ENCODE assay signal across 15 cellular contexts in genomic region chr5:153671653-153672346, GRCh38.
DNase-seq lines count a peak whose midpoint lies in the region; ATAC-seq and TF ChIP-seq lines count a peak whose summit lies in the region.
"Had no signal": no experiment of that assay in that cellular context is flagged by ENCODE, and none has a peak within 500 bp of the region (broad histone marks: within the 10 kb centered on the region; RNA-seq: fewer than 3 reads in every experiment).

No MANE protein-coding gene starts in this region.

- no peak for DNase-seq in heart right ventricle
- DNase-seq in left cardiac atrium = no peak
- DNase-seq in dermis blood vessel endothelial cell = peak; percentile 14
- DNase-seq in right cardiac atrium = no peak
- no peak for DNase-seq in NCI-H524 treated with DMSO at 0.1 percent for 48 hours (lab: John Stamatoyannopoulos, UW)
- DNase-seq in spleen = no peak
- no peak for DNase-seq in CD8-positive, alpha-beta T cell
- DNase-seq: C1 segment of cervical spinal cord; CD4-positive, alpha-beta T cell; COR-L47; DMS153; DMS79 treated with DMSO at 0.1 percent for 48 hours; H7 had no signal

- H3K27me3 ChIP-seq in heart right ventricle = no peaks in the 10 kb centered on the region
- no peaks in the 10 kb centered on the region for H3K27me3 ChIP-seq in right cardiac atrium (ENCODE audit: control insufficient read depth, insufficient read depth)
- H3K27me3 ChIP-seq in spleen (replicated peaks in 1 of 7) = peaks cover 0 to 15% (median 0%) of the 10 kb centered on the region in 7 donors
- H3K27me3 ChIP-seq in CD8-positive, alpha-beta T cell (ENCODE audit: insufficient read depth, low read length) = no peaks in the 10 kb centered on the region

- no peaks in the 10 kb centered on the region for H3K4me1 Mint-ChIP-seq in CD8-positive, alpha-beta T cell (ENCODE audit: low read depth)
- H3K4me1 Mint-ChIP-seq: B cell, GM23338 had no signal

- H3K27ac ChIP-seq in heart right ventricle = peak overlapping the region in 5 of 10 donors; percentile 25 to 61 (median 45)
- peak overlapping the region; percentile 84 for H3K27ac ChIP-seq in right cardiac atrium (ENCODE audit: low read length)
- peak overlapping the region in 1 of 8 donors; percentile 41 for H3K27ac ChIP-seq in spleen
- H3K27ac ChIP-seq in CD8-positive, alpha-beta T cell (ENCODE audit: low read depth, low read length) = no peak overlapping the region

- H3K9me3 Mint-ChIP-seq in CD8-positive, alpha-beta T cell = no peaks in the 10 kb centered on the region
- H3K9me3 Mint-ChIP-seq: GM23338 had no signal

- ATAC-seq in heart right ventricle = peak in 6 of 8 donors; percentile 24 to 57 (median 36)
- ATAC-seq in left cardiac atrium = no peak
- no peak for ATAC-seq in right cardiac atrium
- ATAC-seq in CD8-positive, alpha-beta T cell = no peak
- ATAC-seq: GM23338 had no signal

- no peak overlapping the region for H3K27ac Mint-ChIP-seq in CD8-positive, alpha-beta T cell
- H3K27ac Mint-ChIP-seq: B cell; CD4-positive, alpha-beta T cell; GM23338 had no signal

- intact Hi-C loops in heart right ventricle (cut with DNase I) (no loop called here), left cardiac atrium (cut with DNase I) (no loop called here), right cardiac atrium (cut with DNase I) (no loop called here), spleen (cut with DNase I; ENCODE audit: low total_unique reads) (no loop called here)
- intact Hi-C loops in CD8-positive, alpha-beta T cell (cut with DNase I, micrococcal nuclease) = no loop called here

- H3K36me3 ChIP-seq in heart right ventricle = no peaks in the 10 kb centered on the region
- no peaks in the 10 kb centered on the region for H3K36me3 ChIP-seq in spleen
- no peaks in the 10 kb centered on the region for H3K36me3 ChIP-seq in CD8-positive, alpha-beta T cell (ENCODE audit: insufficient read depth, low read length)

- H3K4me1 ChIP-seq in heart right ventricle (peaks cover 0 to 22% (median 13%) of the 10 kb centered on the region in 9 donors), right cardiac atrium (ENCODE audit: control insufficient read depth, insufficient read depth, low read length) (peaks cover 10% of the 10 kb centered on the region), spleen (no peaks in the 10 kb centered on the region)
- no peaks in the 10 kb centered on the region for H3K4me1 ChIP-seq in CD8-positive, alpha-beta T cell (ENCODE audit: insufficient read depth, low read length)

- CTCF ChIA-PET in CD8-positive, alpha-beta T cell (lab: Charles Lee) = no interaction called here

- WGBS in heart right ventricle, 2 donors = 65 to 76% methylated on average over 2 of the region's 2 CpGs
- WGBS in right cardiac atrium = 65% methylated on average over 2 of the region's 2 CpGs
- 70 to 96% (median 77%) methylated on average over 2 of the region's 2 CpGs for WGBS in spleen, 5 donors

- no peak overlapping the region for H3K4me3 Mint-ChIP-seq in CD8-positive, alpha-beta T cell
- H3K4me3 Mint-ChIP-seq: B cell; CD4-positive, alpha-beta T cell; GM23338 had no signal

- H3K4me3 ChIP-seq in heart right ventricle (no peak overlapping the region), right cardiac atrium (ENCODE audit: low read length) (no peak overlapping the region), spleen (no peak overlapping the region)
- no peak overlapping the region for H3K4me3 ChIP-seq in CD8-positive, alpha-beta T cell (ENCODE audit: low read depth, low read length)
- H3K4me3 ChIP-seq: GM23338 had no signal

- H3K36me3 Mint-ChIP-seq in CD8-positive, alpha-beta T cell = no peaks in the 10 kb centered on the region

- TF ChIP-seq CTCF in heart right ventricle (IDR thresholded peaks at IDR 0.05) (no peak), spleen (IDR thresholded peaks at IDR 0.05 in 8 of 11, conservative IDR thresholded peaks at IDR 0.05 in 3 of 11) (no peak)
- no peak for TF ChIP-seq CTCF in CD8-positive, alpha-beta T cell (IDR thresholded peaks at IDR 0.05)

- POLR2A ChIA-PET in CD8-positive, alpha-beta T cell (lab: Charles Lee) = no interaction called here

- no peaks in the 10 kb centered on the region for H3K27me3 Mint-ChIP-seq in CD8-positive, alpha-beta T cell (ENCODE audit: low read depth)
- H3K27me3 Mint-ChIP-seq: B cell; CD4-positive, alpha-beta T cell had no signal

- no peak for TF ChIP-seq POLR2A in spleen (IDR thresholded peaks at IDR 0.05)

- H3K9me3 ChIP-seq in heart right ventricle = no peaks in the 10 kb centered on the region
- no peaks in the 10 kb centered on the region for H3K9me3 ChIP-seq in right cardiac atrium (ENCODE audit: control insufficient read depth, low read length)
- peaks cover 0 to 5% (median 0%) of the 10 kb centered on the region in 8 donors for H3K9me3 ChIP-seq in spleen
- H3K9me3 ChIP-seq in CD8-positive, alpha-beta T cell (ENCODE audit: low read length) = no peaks in the 10 kb centered on the region

Comparison
In these comparisons a context has a peak if more than half of its experiments do, and no peak if none do; other contexts are left out.
1. ATAC-seq: peak in heart right ventricle (6 of 8); none in left cardiac atrium (0 of 2), right cardiac atrium (0 of 2) and CD8-positive, alpha-beta T cell (single experiment).